In the genomic region with DNA sequence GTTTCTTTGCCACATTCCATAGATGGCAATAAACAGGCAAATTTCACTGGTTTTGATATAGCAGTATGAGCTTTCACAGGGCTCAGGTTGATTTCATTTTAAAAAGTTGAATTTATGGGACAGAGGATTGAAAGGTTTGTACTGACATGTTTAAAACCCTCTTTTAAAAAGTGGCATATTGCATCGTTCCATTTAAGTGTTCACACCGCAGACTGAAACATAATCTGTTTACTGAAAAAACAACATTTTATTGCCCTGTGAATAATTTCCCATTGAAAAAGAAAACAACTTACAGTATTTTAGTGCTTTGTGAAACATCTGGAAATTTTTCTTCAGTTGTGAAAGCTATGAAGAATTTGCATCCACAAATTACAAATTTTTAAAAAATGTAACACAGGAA, we compare ENCODE assay signal across 17 cellular contexts.
DNase-seq lines count a peak whose midpoint lies in the region; TF ChIP-seq lines count a peak whose summit lies in the region.
"Had no signal": no experiment of that assay in that cellular context is flagged by ENCODE, and none has a peak within 500 bp of the region (broad histone marks: within the 10 kb centered on the region; RNA-seq: fewer than 3 reads in every experiment).

No MANE protein-coding gene starts in this region.

- H3K36me3 ChIP-seq in HEK293 (ENCODE audit: control insufficient read depth in 2 of 2, insufficient read depth in 1 of 2, low read length in 2 of 2): no peaks in the 10 kb centered on the region
- H3K36me3 ChIP-seq in H7 (replicated peaks; ENCODE audit: control insufficient read depth, insufficient read depth, low read length): no peaks in the 10 kb centered on the region
- H3K36me3 ChIP-seq in Peyer's patch: no peaks in the 10 kb centered on the region
- H3K36me3 ChIP-seq: BLaER1, HAP-1 had no signal

- H3K4me1 ChIP-seq in HEK293 (ENCODE audit: control insufficient read depth, insufficient read depth, low read length) (peaks cover 6% of the 10 kb centered on the region), Peyer's patch (no peaks in the 10 kb centered on the region)
- H3K4me1 ChIP-seq: BLaER1, HAP-1 had no signal

- no peak overlapping the region for H3K27ac ChIP-seq in HEK293 (ENCODE audit: extremely low read depth, low read depth, low read length)
- no peak overlapping the region for H3K27ac ChIP-seq in Peyer's patch
- H3K27ac ChIP-seq: BLaER1, HL-60 had no signal

- DNase-seq in chondrocyte (ENCODE audit: low spot score) (no peak), H7 (no peak), ecto neural progenitor cell (ENCODE audit: low spot score) (no peak), NAMALWA (ENCODE audit: low spot score) (no peak), Peyer's patch (no peak)
- DNase-seq: 8988T; CD4-positive, alpha-beta memory T cell; DMS153; DMS79; GF-D8; HFFc6 had no signal

- H3K27me3 Mint-ChIP-seq in chondrocyte (ENCODE audit: low read depth): no peaks in the 10 kb centered on the region
- H3K27me3 Mint-ChIP-seq in nephron (ENCODE audit: low read depth): no peaks in the 10 kb centered on the region

- H3K4me3 Mint-ChIP-seq in chondrocyte (ENCODE audit: unreplicated experiment) (no peak overlapping the region), nephron (no peak overlapping the region)
- H3K4me3 Mint-ChIP-seq: CD14-positive monocyte; CD4-positive, alpha-beta memory T cell; HFFc6 had no signal

- H3K4me3 ChIP-seq in HEK293 (ENCODE audit: low read depth, low read length) (no peak overlapping the region), H7 (ENCODE audit: insufficient read depth, low read depth, low read length) (no peak overlapping the region), Peyer's patch (no peak overlapping the region)
- H3K4me3 ChIP-seq: BLaER1, HAP-1 had no signal

- no peaks in the 10 kb centered on the region for H3K9me3 ChIP-seq in HEK293 (ENCODE audit: control insufficient read depth, insufficient read depth, low read depth, low read length)
- no peaks in the 10 kb centered on the region for H3K9me3 ChIP-seq in Peyer's patch
- H3K9me3 ChIP-seq: HAP-1 had no signal

- CTCF ChIA-PET in HEK293 (lab: Yijun Ruan, JAX): no interaction called here

- H3K36me3 Mint-ChIP-seq in chondrocyte (ENCODE audit: low read depth): peaks cover 10% of the 10 kb centered on the region
- H3K36me3 Mint-ChIP-seq in nephron (ENCODE audit: low read depth): peaks cover 8% of the 10 kb centered on the region
- H3K36me3 Mint-ChIP-seq: CD14-positive monocyte; CD4-positive, alpha-beta memory T cell had no signal

- H3K27ac Mint-ChIP-seq in chondrocyte (ENCODE audit: unreplicated experiment) (peak overlapping the region; percentile 76), nephron (peak overlapping the region in 2 of 3 experiments; percentile 14 to 74)
- H3K27ac Mint-ChIP-seq: CD14-positive monocyte; CD4-positive, alpha-beta memory T cell; HFFc6 had no signal

- peaks cover 9% of the 10 kb centered on the region for H3K9me3 Mint-ChIP-seq in chondrocyte (ENCODE audit: low read depth)
- peaks cover 14% of the 10 kb centered on the region for H3K9me3 Mint-ChIP-seq in nephron

- H3K4me1 Mint-ChIP-seq in chondrocyte (ENCODE audit: low read depth) (peaks cover 55% of the 10 kb centered on the region), nephron (peaks cover 35% of the 10 kb centered on the region)
- H3K4me1 Mint-ChIP-seq: CD14-positive monocyte; CD4-positive, alpha-beta memory T cell had no signal

- POLR2A ChIA-PET in HEK293 (lab: Yijun Ruan, JAX): no interaction called here

- TF ChIP-seq CTCF in HEK293 (tag by site-specific recombination; IDR thresholded peaks at IDR 0.05) (no peak), chondrocyte (IDR thresholded peaks at IDR 0.05) (no peak), nephron (IDR thresholded peaks at IDR 0.05; ENCODE audit: unreplicated experiment in 3 of 3) (no peak), Peyer's patch (IDR thresholded peaks at IDR 0.05) (no peak)

- TF ChIP-seq POLR2A in Peyer's patch (IDR thresholded peaks at IDR 0.05): no peak

- H3K27me3 ChIP-seq in H7 (ENCODE audit: control insufficient read depth, insufficient read depth, low read length) (no peaks in the 10 kb centered on the region), Peyer's patch (no peaks in the 10 kb centered on the region)
- H3K27me3 ChIP-seq: BLaER1 had no signal

TF ChIP-seq in HEK293, 187 proteins besides CTCF, POLR2A, EP300 and RAD21 (continues in another document):
- TF ChIP-seq IKZF3 (tag by site-specific recombination; IDR thresholded peaks at IDR 0.05) (peak; percentile 49; the same call in 1 of the 2 replicates), ZNF677 (tag by site-specific recombination; IDR thresholded peaks at IDR 0.05) (no peak), ZNF792 (tag by site-specific recombination; IDR thresholded peaks at IDR 0.05) (no peak), ZNF629 (tag by site-specific recombination; IDR thresholded peaks at IDR 0.05) (0 out of 2 replicates have a peak, but pooled peaks have one; percentile 21), ZNF16 (tag by site-specific recombination; IDR thresholded peaks at IDR 0.05; ENCODE audit: low read depth) (no peak), YY2 (tag by site-specific recombination; IDR thresholded peaks at IDR 0.05) (no peak), GLI4 (tag by site-specific recombination; IDR thresholded peaks at IDR 0.05) (no peak), KLF7 (tag by site-specific recombination; IDR thresholded peaks at IDR 0.05; ENCODE audit: borderline replicate concordance) (no peak), HOXC10 (CRISPR knock-in tag; IDR thresholded peaks at IDR 0.05) (no peak), ZNF138 (tag by site-specific recombination; IDR thresholded peaks at IDR 0.05; ENCODE audit: borderline replicate concordance) (no peak)
- TF ChIP-seq, protein P1, sequence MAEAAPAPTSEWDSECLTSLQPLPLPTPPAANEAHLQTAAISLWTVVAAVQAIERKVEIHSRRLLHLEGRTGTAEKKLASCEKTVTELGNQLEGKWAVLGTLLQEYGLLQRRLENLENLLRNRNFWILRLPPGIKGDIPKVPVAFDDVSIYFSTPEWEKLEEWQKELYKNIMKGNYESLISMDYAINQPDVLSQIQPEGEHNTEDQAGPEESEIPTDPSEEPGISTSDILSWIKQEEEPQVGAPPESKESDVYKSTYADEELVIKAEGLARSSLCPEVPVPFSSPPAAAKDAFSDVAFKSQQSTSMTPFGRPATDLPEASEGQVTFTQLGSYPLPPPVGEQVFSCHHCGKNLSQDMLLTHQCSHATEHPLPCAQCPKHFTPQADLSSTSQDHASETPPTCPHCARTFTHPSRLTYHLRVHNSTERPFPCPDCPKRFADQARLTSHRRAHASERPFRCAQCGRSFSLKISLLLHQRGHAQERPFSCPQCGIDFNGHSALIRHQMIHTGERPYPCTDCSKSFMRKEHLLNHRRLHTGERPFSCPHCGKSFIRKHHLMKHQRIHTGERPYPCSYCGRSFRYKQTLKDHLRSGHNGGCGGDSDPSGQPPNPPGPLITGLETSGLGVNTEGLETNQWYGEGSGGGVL (tag by site-specific recombination; IDR thresholded peaks at IDR 0.05): no peak
- TF ChIP-seq, protein P2, sequence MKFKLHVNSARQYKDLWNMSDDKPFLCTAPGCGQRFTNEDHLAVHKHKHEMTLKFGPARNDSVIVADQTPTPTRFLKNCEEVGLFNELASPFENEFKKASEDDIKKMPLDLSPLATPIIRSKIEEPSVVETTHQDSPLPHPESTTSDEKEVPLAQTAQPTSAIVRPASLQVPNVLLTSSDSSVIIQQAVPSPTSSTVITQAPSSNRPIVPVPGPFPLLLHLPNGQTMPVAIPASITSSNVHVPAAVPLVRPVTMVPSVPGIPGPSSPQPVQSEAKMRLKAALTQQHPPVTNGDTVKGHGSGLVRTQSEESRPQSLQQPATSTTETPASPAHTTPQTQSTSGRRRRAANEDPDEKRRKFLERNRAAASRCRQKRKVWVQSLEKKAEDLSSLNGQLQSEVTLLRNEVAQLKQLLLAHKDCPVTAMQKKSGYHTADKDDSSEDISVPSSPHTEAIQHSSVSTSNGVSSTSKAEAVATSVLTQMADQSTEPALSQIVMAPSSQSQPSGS (tag by site-specific recombination; IDR thresholded peaks at IDR 0.05; ENCODE audit: low read depth): no peak
- TF ChIP-seq, protein P3, sequence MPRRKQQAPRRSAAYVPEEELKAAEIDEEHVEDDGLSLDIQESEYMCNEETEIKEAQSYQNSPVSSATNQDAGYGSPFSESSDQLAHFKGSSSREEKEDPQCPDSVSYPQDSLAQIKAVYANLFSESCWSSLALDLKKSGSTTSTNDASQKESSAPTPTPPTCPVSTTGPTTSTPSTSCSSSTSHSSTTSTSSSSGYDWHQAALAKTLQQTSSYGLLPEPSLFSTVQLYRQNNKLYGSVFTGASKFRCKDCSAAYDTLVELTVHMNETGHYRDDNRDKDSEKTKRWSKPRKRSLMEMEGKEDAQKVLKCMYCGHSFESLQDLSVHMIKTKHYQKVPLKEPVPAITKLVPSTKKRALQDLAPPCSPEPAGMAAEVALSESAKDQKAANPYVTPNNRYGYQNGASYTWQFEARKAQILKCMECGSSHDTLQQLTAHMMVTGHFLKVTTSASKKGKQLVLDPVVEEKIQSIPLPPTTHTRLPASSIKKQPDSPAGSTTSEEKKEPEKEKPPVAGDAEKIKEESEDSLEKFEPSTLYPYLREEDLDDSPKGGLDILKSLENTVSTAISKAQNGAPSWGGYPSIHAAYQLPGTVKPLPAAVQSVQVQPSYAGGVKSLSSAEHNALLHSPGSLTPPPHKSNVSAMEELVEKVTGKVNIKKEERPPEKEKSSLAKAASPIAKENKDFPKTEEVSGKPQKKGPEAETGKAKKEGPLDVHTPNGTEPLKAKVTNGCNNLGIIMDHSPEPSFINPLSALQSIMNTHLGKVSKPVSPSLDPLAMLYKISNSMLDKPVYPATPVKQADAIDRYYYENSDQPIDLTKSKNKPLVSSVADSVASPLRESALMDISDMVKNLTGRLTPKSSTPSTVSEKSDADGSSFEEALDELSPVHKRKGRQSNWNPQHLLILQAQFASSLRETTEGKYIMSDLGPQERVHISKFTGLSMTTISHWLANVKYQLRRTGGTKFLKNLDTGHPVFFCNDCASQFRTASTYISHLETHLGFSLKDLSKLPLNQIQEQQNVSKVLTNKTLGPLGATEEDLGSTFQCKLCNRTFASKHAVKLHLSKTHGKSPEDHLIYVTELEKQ (tag by site-specific recombination; IDR thresholded peaks at IDR 0.05; ENCODE audit: borderline replicate concordance): peak; percentile 23; the same call in 1 of the 2 replicates
